30 cellular contexts compared by ENCODE assay signal in genomic region chr12:44464180-44464579, GRCh38.
DNase-seq lines count a peak whose midpoint lies in the region; TF ChIP-seq lines count a peak whose summit lies in the region.
"Had no signal": no experiment of that assay in that cellular context is flagged by ENCODE, and none has a peak within 500 bp of the region (broad histone marks: within the 10 kb centered on the region; RNA-seq: fewer than 3 reads in every experiment).

No MANE protein-coding gene starts in this region.

- intact Hi-C loops in left ventricle myocardium inferior (cut with micrococcal nuclease) = no loop called here

- H3K36me3 ChIP-seq in H7 (replicated peaks; ENCODE audit: control insufficient read depth, insufficient read depth, low read length) (no peaks in the 10 kb centered on the region), NT2/D1 (ENCODE audit: insufficient read depth, insufficient read length, low read length) (no peaks in the 10 kb centered on the region), endodermal cell (ENCODE audit: control insufficient read depth, insufficient read depth, low read length) (no peaks in the 10 kb centered on the region), right atrium auricular region (no peaks in the 10 kb centered on the region), left ventricle myocardium inferior (no peaks in the 10 kb centered on the region)
- H3K36me3 ChIP-seq: BLaER1 treated with 17β-estradiol and CSF1 and Interleukin-3, amounts not matched to agents 10 nM and 100 nM; SJSA1 had no signal

- H3K4me3 Mint-ChIP-seq in endodermal cell = no peak overlapping the region
- H3K4me3 Mint-ChIP-seq: CD4-positive, alpha-beta memory T cell; T-cell had no signal

- H3K9ac ChIP-seq in NT2/D1 (ENCODE audit: insufficient read length, low read depth) (no peak overlapping the region), endodermal cell (ENCODE audit: extremely low read depth, low read length, poor library complexity, severe bottlenecking) (no peak overlapping the region)
- H3K9ac ChIP-seq: BLaER1 treated with 17β-estradiol and CSF1 and Interleukin-3, amounts not matched to agents 10 nM and 100 nM; GM23248 had no signal

- 0 to 42% methylated on average over 1 to 2 of the region's 2 CpGs for WGBS in endodermal cell (ENCODE audit: insufficient coverage in 1 of 2, insufficient read length in 1 of 2), 2 experiments

- peaks cover 20% of the 10 kb centered on the region for H3K4me1 Mint-ChIP-seq in endodermal cell
- H3K4me1 Mint-ChIP-seq: T-cell had no signal

- no peaks in the 10 kb centered on the region; the same call in 1 of the 2 replicates for H3K9me3 ChIP-seq in NT2/D1 (ENCODE audit: insufficient read depth, low read length)
- H3K9me3 ChIP-seq in endodermal cell (ENCODE audit: control insufficient read depth, low read length) = peaks cover 15% of the 10 kb centered on the region
- H3K9me3 ChIP-seq in right atrium auricular region = no peaks in the 10 kb centered on the region
- peaks cover 19% of the 10 kb centered on the region for H3K9me3 ChIP-seq in left ventricle myocardium inferior (replicated peaks)
- H3K9me3 ChIP-seq: A549, SJSA1 had no signal

- H3K27ac ChIP-seq in endodermal cell (ENCODE audit: low read depth, low read length) (peak overlapping the region; percentile 61), right atrium auricular region (no peak overlapping the region), left ventricle myocardium inferior (replicated peaks) (no peak overlapping the region)
- H3K27ac ChIP-seq: A549; BLaER1 treated with 17β-estradiol and CSF1 and Interleukin-3, amounts not matched to agents 10 nM and 100 nM; GM23248; SJSA1 had no signal

- H3K27ac Mint-ChIP-seq in endodermal cell = no peak overlapping the region
- H3K27ac Mint-ChIP-seq: CD4-positive, alpha-beta memory T cell; T-cell had no signal

- peaks cover 1% of the 10 kb centered on the region for H3K27me3 Mint-ChIP-seq in endodermal cell (ENCODE audit: insufficient read depth)

- H3K27me3 ChIP-seq in H7 (ENCODE audit: control insufficient read depth, insufficient read depth, low read length) (no peaks in the 10 kb centered on the region), NT2/D1 (ENCODE audit: insufficient read depth, insufficient read length) (no peaks in the 10 kb centered on the region), endodermal cell (ENCODE audit: control insufficient read depth, insufficient read depth, low read length, poor library complexity, severe bottlenecking) (no peaks in the 10 kb centered on the region), right atrium auricular region (no peaks in the 10 kb centered on the region), left ventricle myocardium inferior (ENCODE audit: low read depth) (no peaks in the 10 kb centered on the region)
- H3K27me3 ChIP-seq: BLaER1 treated with 17β-estradiol and CSF1 and Interleukin-3, amounts not matched to agents 10 nM and 100 nM; SJSA1 had no signal

- H3K4me3 ChIP-seq in H7 (ENCODE audit: insufficient read depth, low read depth, low read length) = no peak overlapping the region
- H3K4me3 ChIP-seq in NT2/D1 (ENCODE audit: insufficient read length, low read depth) = no peak overlapping the region
- no peak overlapping the region for H3K4me3 ChIP-seq in endodermal cell (ENCODE audit: low read length)
- no peak overlapping the region for H3K4me3 ChIP-seq in right atrium auricular region
- no peak overlapping the region for H3K4me3 ChIP-seq in left ventricle myocardium inferior
- H3K4me3 ChIP-seq: A549; BLaER1 treated with 17β-estradiol and CSF1 and Interleukin-3, amounts not matched to agents 10 nM and 100 nM; GM23248; SJSA1 had no signal

- H3K36me3 Mint-ChIP-seq in endodermal cell (ENCODE audit: low read depth) = peaks cover 2% of the 10 kb centered on the region
- H3K36me3 Mint-ChIP-seq: CD4-positive, alpha-beta memory T cell; T-cell had no signal

- peaks cover 23% of the 10 kb centered on the region for H3K9me3 Mint-ChIP-seq in endodermal cell

- H3K4me1 ChIP-seq in NT2/D1 (ENCODE audit: insufficient read depth, insufficient read length) (no peaks in the 10 kb centered on the region), endodermal cell (ENCODE audit: control insufficient read depth, insufficient read depth, low read length) (no peaks in the 10 kb centered on the region), right atrium auricular region (no peaks in the 10 kb centered on the region), left ventricle myocardium inferior (no peaks in the 10 kb centered on the region)
- H3K4me1 ChIP-seq: A549; BLaER1 treated with 17β-estradiol and CSF1 and Interleukin-3, amounts not matched to agents 10 nM and 100 nM; SJSA1 had no signal

- no peak for TF ChIP-seq CTCF in endodermal cell (conservative IDR thresholded peaks at IDR 0.05)
- no peak for TF ChIP-seq CTCF in right atrium auricular region (IDR thresholded peaks at IDR 0.05)
- TF ChIP-seq CTCF in left ventricle myocardium inferior (IDR thresholded peaks at IDR 0.05; ENCODE audit: borderline replicate concordance) = no peak

- DNase-seq in H7 = peak; percentile 24
- peak; percentile 46 for DNase-seq in NT2/D1 (ENCODE audit: low read depth, low spot score)
- no peak for DNase-seq in endodermal cell
- peak; percentile 7 for DNase-seq in midbrain (lab: John Stamatoyannopoulos, UW)
- DNase-seq in right atrium auricular region (ENCODE audit: low spot score) = no peak
- no peak for DNase-seq in stimulated activated CD4-positive, alpha-beta T cell treated with anti-CD3 and anti-CD28 coated beads, Interleukin-1b, Interleukin-23, amount 100 ng/mL, for 48 hours
- no peak for DNase-seq in HT-29 (ENCODE audit: low spot score)
- DNase-seq in left ventricle myocardium inferior = no peak
- DNase-seq: AML-193; CD4-positive, alpha-beta memory T cell; COR-L47; DMS79; EL; GF-D8; GM23248; HCEC 1CT; Karpas-422; NCI-H1092; NCI-H1417 treated with DMSO at 0.1 percent for 48 hours; NCI-H187; NCI-H446; NCI-H524 treated with DMSO at 0.1 percent for 48 hours; NCI-H82; NK-92 treated with Interleukin-12 subunit alpha and Interleukin-12 subunit beta, amount 100 ng/mL, for 24 hours; Right ventricle myocardium superior; RPMI8226; T-cell had no signal

Comparison
In these comparisons a context has a peak if more than half of its experiments do, and no peak if none do; other contexts are left out.
1. DNase-seq: peak in H7 (single experiment), NT2/D1 (single experiment) and midbrain (single experiment); none in endodermal cell (single experiment), right atrium auricular region (single experiment), stimulated activated CD4-positive, alpha-beta T cell treated with anti-CD3 and anti-CD28 coated beads, Interleukin-1b, Interleukin-23, amount 100 ng/mL, for 48 hours (single experiment), HT-29 (single experiment) and left ventricle myocardium inferior (single experiment).